19 cellular contexts compared by ENCODE assay signal in the genomic region with DNA sequence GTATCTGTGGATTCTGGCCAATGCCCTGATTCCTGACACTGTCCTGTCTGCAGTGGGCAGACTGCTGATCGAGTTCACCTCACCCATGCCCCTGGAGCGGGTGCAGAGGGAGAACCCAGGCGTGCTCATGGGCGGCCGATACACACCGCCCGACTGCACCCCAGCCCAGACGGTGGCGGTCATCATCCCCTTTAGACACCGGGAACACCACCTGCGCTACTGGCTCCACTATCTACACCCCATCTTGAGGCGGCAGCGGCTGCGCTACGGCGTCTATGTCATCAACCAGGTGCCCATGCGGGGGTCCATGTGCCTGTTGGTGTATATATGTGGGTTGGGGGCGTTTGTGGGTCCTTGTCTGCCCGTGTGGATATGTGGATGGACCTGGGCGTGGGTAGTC.
"Had no signal": no experiment of that assay in that cellular context is flagged by ENCODE, and none has a peak within 500 bp of the region (broad histone marks: within the 10 kb centered on the region; RNA-seq: fewer than 3 reads in every experiment).

No MANE protein-coding gene starts in this region.

- H3K9me3 Mint-ChIP-seq: activated naive CD4-positive, alpha-beta T cell treated with anti-CD3 and anti-CD28 coated beads, Interleukin-2, amount 10 ng/mL, durations not matched to agents 7 days and 5 days; activated T-helper 2 cell treated with anti-CD3 and anti-CD28 coated beads, Interferon-gamma antibody, Interleukin-2, Interleukin-4, amounts not matched to agents 10 μg/mL and 5 μg/mL and 100 μg/mL, durations not matched to agents 14 hours and 24 hours and 36 hours; endodermal cell; natural killer cell treated with Interleukin-12 subunit alpha and Interleukin-12 subunit beta and Interleukin-15 and Interleukin-18, amount 100 ng/mL, for 72 hours; stimulated activated naive B cell treated with anti-CD40 and anti-IgM and Interleukin-4, amounts not matched to agents 10 μg/mL and 1 μg/mL and 100 μg/mL, for 72 hours; T-cell had no signal

- H3K27ac ChIP-seq: ascending aorta, cardiac muscle cell, hepatocyte, tibial artery had no signal

- H3K27ac Mint-ChIP-seq: activated naive CD4-positive, alpha-beta T cell treated with anti-CD3 and anti-CD28 coated beads, Interleukin-2, amount 10 ng/mL, durations not matched to agents 7 days and 5 days; activated T-helper 2 cell treated with anti-CD3 and anti-CD28 coated beads, Interferon-gamma antibody, Interleukin-2, Interleukin-4, amounts not matched to agents 10 μg/mL and 5 μg/mL and 100 μg/mL, durations not matched to agents 14 hours and 24 hours and 36 hours; endodermal cell; natural killer cell treated with Interleukin-12 subunit alpha and Interleukin-12 subunit beta and Interleukin-15 and Interleukin-18, amount 100 ng/mL, for 72 hours; stimulated activated naive B cell treated with anti-CD40 and anti-IgM and Interleukin-4, amounts not matched to agents 10 μg/mL and 1 μg/mL and 100 μg/mL, for 72 hours; T-cell had no signal

- H3K27me3 Mint-ChIP-seq: natural killer cell treated with Interleukin-12 subunit alpha and Interleukin-12 subunit beta and Interleukin-15 and Interleukin-18, amount 100 ng/mL, for 72 hours; stimulated activated naive B cell treated with anti-CD40 and anti-IgM and Interleukin-4, amounts not matched to agents 10 μg/mL and 1 μg/mL and 100 μg/mL, for 72 hours had no signal

- H3K4me3 ChIP-seq: ascending aorta, cardiac muscle cell, hepatocyte, tibial artery had no signal

- H3K9me3 ChIP-seq: ascending aorta, pancreas, tibial artery had no signal

- ATAC-seq: left ventricle myocardium superior; natural killer cell treated with Interleukin-12 subunit alpha and Interleukin-12 subunit beta and Interleukin-15 and Interleukin-18, amount 100 ng/mL, for 72 hours; stimulated activated naive B cell treated with anti-CD40 and anti-IgM and Interleukin-4, amounts not matched to agents 10 μg/mL and 1 μg/mL and 100 μg/mL, for 72 hours; T-cell had no signal

- FAIRE-seq: kidney, pancreas had no signal

- H3K27me3 ChIP-seq: ascending aorta, cardiac muscle cell, dorsolateral prefrontal cortex, hepatocyte, pancreas, tibial artery had no signal

- H3K4me3 Mint-ChIP-seq: activated naive CD4-positive, alpha-beta T cell treated with anti-CD3 and anti-CD28 coated beads, Interleukin-2, amount 10 ng/mL, durations not matched to agents 7 days and 5 days had no signal

- DNase-seq: activated CD4-positive, alpha-beta T cell treated with anti-CD3 and anti-CD28 coated beads, Interleukin-2, amount 50 U/mL, for 1 hour; activated naive CD4-positive, alpha-beta T cell treated with anti-CD3 and anti-CD28 coated beads, Interleukin-2, amount 10 ng/mL, durations not matched to agents 7 days and 5 days; dorsolateral prefrontal cortex; endodermal cell; erythroblast; left ventricle myocardium superior; mesendoderm; stimulated activated CD4-positive, alpha-beta T cell treated with anti-CD3 and anti-CD28 coated beads, Interleukin-2, amount 100 ng/mL, for 48 hours; stimulated activated naive B cell treated with anti-CD40 and anti-IgM and Interleukin-4, amounts not matched to agents 10 μg/mL and 1 μg/mL and 100 μg/mL, for 72 hours; T-cell; T-helper 9 cell; tibial artery had no signal

- H2AFZ ChIP-seq: hepatocyte had no signal
